In the genomic region with DNA sequence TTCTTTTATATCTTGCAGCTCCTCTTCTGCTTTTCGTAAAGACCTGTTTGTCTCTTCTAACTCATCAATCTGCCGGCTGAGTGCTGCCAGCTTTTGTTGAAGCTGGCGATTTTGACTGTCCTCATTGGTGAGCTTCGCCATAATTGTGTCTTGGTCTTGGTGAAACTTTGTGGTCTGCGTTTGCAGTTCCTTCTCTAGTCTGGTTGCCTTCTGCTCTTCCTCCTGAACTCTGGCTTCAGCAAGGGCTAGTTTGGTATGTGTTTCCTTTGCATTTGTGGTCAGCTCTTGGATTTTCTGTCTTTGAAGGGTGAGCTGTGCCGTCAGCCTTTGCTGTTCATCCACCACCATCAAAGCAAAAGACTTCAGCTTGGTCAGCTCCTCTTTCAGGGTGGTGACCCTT, we compare ENCODE assay signal across 22 cellular contexts. TPM values are rescaled to one million over a fixed set of nuclear protein-coding genes. Genes with fewer than 3 reads are reported as not detected.
DNase-seq lines count a peak whose midpoint lies in the region; ATAC-seq and TF ChIP-seq lines count a peak whose summit lies in the region.
"Had no signal": no experiment of that assay in that cellular context is flagged by ENCODE, and none has a peak within 500 bp of the region (broad histone marks: within the 10 kb centered on the region; RNA-seq: fewer than 3 reads in every experiment).

No MANE protein-coding gene starts in this region.

- ATAC-seq in GM18502 (IDR thresholded peaks at IDR 0.05; ENCODE audit: poor library complexity, unreplicated experiment), result no peak
- ATAC-seq: activated CD8-positive, alpha-beta memory T cell treated with anti-CD3 and anti-CD28 coated beads, Interleukin-2, amount 10 ng/mL, durations not matched to agents 7 days and 5 days; HCT116; Right ventricle myocardium inferior had no signal

- no peak overlapping the region for H3K9ac ChIP-seq in rectal smooth muscle tissue (ENCODE audit: low read length)

- H3K27me3 ChIP-seq in rectal smooth muscle tissue (ENCODE audit: control insufficient read depth, insufficient read depth, low read length), result no peaks in the 10 kb centered on the region
- no peaks in the 10 kb centered on the region for H3K27me3 ChIP-seq in tibial artery
- no peaks in the 10 kb centered on the region for H3K27me3 ChIP-seq in adrenal gland
- H3K27me3 ChIP-seq: ascending aorta, stomach had no signal

- H3K36me3 ChIP-seq in rectal smooth muscle tissue (ENCODE audit: control insufficient read depth, insufficient read depth, low read length) (peaks cover 6% of the 10 kb centered on the region), tibial artery (peaks cover 17 to 79% (median 50%) of the 10 kb centered on the region in 3 donors), adrenal gland (replicated peaks in 1 of 2) (no peaks in the 10 kb centered on the region)

- DNase-seq in GF-D8 (lab: John Stamatoyannopoulos, UW) (peak; percentile 25), Kasumi-1 (lab: John Stamatoyannopoulos, UW) (peak; percentile 51 to 63), SKM-1 (lab: John Stamatoyannopoulos, UW; ENCODE audit: unreplicated experiment) (peak; percentile 25), posterior vena cava (ENCODE audit: low spot score) (no peak), tibial artery (no peak), adrenal gland (no peak)
- DNase-seq: ACHN; activated CD4-positive, alpha-beta T cell treated with anti-CD3 and anti-CD28 coated beads for 4 hours; activated CD8-positive, alpha-beta memory T cell treated with anti-CD3 and anti-CD28 coated beads, Interleukin-2, amount 10 ng/mL, durations not matched to agents 7 days and 5 days; caudate nucleus; dermis blood vessel endothelial cell; kidney glomerular epithelial cell; NCI-H2107; NCI-H510A treated with DMSO at 0.1 percent for 48 hours; retina; stimulated activated CD4-positive, alpha-beta T cell treated with anti-CD3 and anti-CD28 coated beads, Interleukin-12 subunit alpha, Interleukin-12 subunit beta, amount 100 ng/mL, for 4 hours; stomach had no signal

- intact Hi-C loops in posterior vena cava (cut with DNase I), result no loop called here
- intact Hi-C loops in tibial artery (cut with DNase I; ENCODE audit: low total_unique reads), result no loop called here
- intact Hi-C loops in adrenal gland (cut with DNase I), result no loop called here

- no peak for TF ChIP-seq POLR2A in adrenal gland (IDR thresholded peaks at IDR 0.05)

- H3K4me1 ChIP-seq in rectal smooth muscle tissue (ENCODE audit: control insufficient read depth, insufficient read depth, low read length) (peaks cover 41% of the 10 kb centered on the region), tibial artery (peaks cover 0 to 74% (median 22%) of the 10 kb centered on the region in 4 donors), adrenal gland (replicated peaks in 1 of 2) (peaks cover 0 to 15% of the 10 kb centered on the region in 2 donors)

- 73 to 86% (median 79%) methylated on average over 6 of the region's 6 CpGs for WGBS in adrenal gland, 4 donors

- no peak for TF ChIP-seq CTCF in tibial artery (IDR thresholded peaks at IDR 0.05)
- TF ChIP-seq CTCF in adrenal gland (IDR thresholded peaks at IDR 0.05), result no peak

- peak overlapping the region; percentile 21 for H3K27ac ChIP-seq in rectal smooth muscle tissue (ENCODE audit: low read depth, low read length)
- H3K27ac ChIP-seq in tibial artery, result no peak overlapping the region
- H3K27ac ChIP-seq in adrenal gland, result no peak overlapping the region
- H3K27ac ChIP-seq: stomach had no signal

- peaks cover 0 to 36% (median 0%) of the 10 kb centered on the region in 3 donors for H3K9me3 ChIP-seq in tibial artery
- H3K9me3 ChIP-seq in adrenal gland (replicated peaks in 1 of 3), result no peaks in the 10 kb centered on the region

- H3K4me3 ChIP-seq in rectal smooth muscle tissue (ENCODE audit: low read length) (no peak overlapping the region), tibial artery (no peak overlapping the region), adrenal gland (no peak overlapping the region)
- H3K4me3 ChIP-seq: ascending aorta, stomach had no signal

RNA-seq across cellular contexts. Expression of a gene that starts 32.9 kb away (rescaled TPM):
- total RNA-seq in posterior vena cava, result 10 to 100 TPM; 18.5 to 27.6 TPM
- total RNA-seq in adrenal gland, result 10 to 100 TPM; 16.2 to 48.6 (median 27.4) TPM
- 10 to 100 TPM; 31.0 to 75.6 (median 31.9) TPM for polyA plus RNA-seq in adrenal gland

Comparison
In these comparisons a context has a peak if more than half of its experiments do, and no peak if none do; other contexts are left out.
1. DNase-seq: peak in GF-D8 (single experiment), Kasumi-1 (2 of 2) and SKM-1 (single experiment); none in posterior vena cava (single experiment), tibial artery (0 of 2) and adrenal gland (0 of 7).